Comparison of ENCODE assay signal across 1 cellular context in genomic region chr3:112990672-112991602, GRCh38.
TF ChIP-seq lines count a peak whose summit lies in the region.

GTPBP8 (plus strand) TSS chr3:112990984; CDS start chr3:112991000, 16 bp downstream.

TF ChIP-seq in HepG2, 621 proteins besides CTCF, POLR2A, EP300 and RAD21 (continued from another document and continues in another):
- TF ChIP-seq HNF1A (IDR thresholded peaks at IDR 0.05; ENCODE audit: low read depth) (0 out of 2 replicates have a peak, but pooled peaks have one; percentile 15), HNF1A (CRISPR knock-in tag; IDR thresholded peaks at IDR 0.05; ENCODE audit: borderline replicate concordance) (0 out of 2 replicates have a peak, but pooled peaks have one; percentile 66), ZNF775 (CRISPR knock-in tag; IDR thresholded peaks at IDR 0.05; ENCODE audit: borderline replicate concordance) (0 out of 2 replicates have a peak, but pooled peaks have one; percentile 30), JDP2 (CRISPR knock-in tag; IDR thresholded peaks at IDR 0.05; ENCODE audit: borderline replicate concordance) (no peak; the same call in 1 of the 2 replicates), THAP11 (CRISPR knock-in tag; IDR thresholded peaks at IDR 0.05) (peak; percentile 95), JUN (CRISPR knock-in tag; IDR thresholded peaks at IDR 0.05) (0 out of 2 replicates have a peak, but pooled peaks have one; percentile 38), DMTF1 (CRISPR knock-in tag; IDR thresholded peaks at IDR 0.05) (0 out of 2 replicates have a peak, but pooled peaks have one; percentile 53), ZBTB14 (CRISPR knock-in tag; IDR thresholded peaks at IDR 0.05) (peak; percentile 56; the same call in 1 of the 2 replicates), SAP130 (CRISPR knock-in tag; IDR thresholded peaks at IDR 0.05; ENCODE audit: low read depth) (peak; percentile 83), HOXA7 (CRISPR knock-in tag; IDR thresholded peaks at IDR 0.05) (no peak), FOXA3 (CRISPR knock-in tag; IDR thresholded peaks at IDR 0.05) (peak; percentile 24; the same call in 1 of the 2 replicates), GABPB1 (CRISPR knock-in tag; IDR thresholded peaks at IDR 0.05) (peak; percentile 92), SNAPC4 (CRISPR knock-in tag; IDR thresholded peaks at IDR 0.05) (peak; percentile 53; the same call in 1 of the 2 replicates), FOSL2 (CRISPR knock-in tag; IDR thresholded peaks at IDR 0.05) (no peak; the same call in none of the 2 replicates), ZNF3 (CRISPR knock-in tag; IDR thresholded peaks at IDR 0.05) (no peak), ZNF274 (CRISPR knock-in tag; IDR thresholded peaks at IDR 0.05) (no peak; the same call in 1 of the 2 replicates), GMEB2 (CRISPR knock-in tag; IDR thresholded peaks at IDR 0.05; ENCODE audit: low read depth) (0 out of 2 replicates have a peak, but pooled peaks have one; percentile 41), DZIP1 (CRISPR knock-in tag; IDR thresholded peaks at IDR 0.05) (peak; percentile 95; the same call in 1 of the 2 replicates), NKX3-1 (CRISPR knock-in tag; IDR thresholded peaks at IDR 0.05) (peak; percentile 77; the same call in 1 of the 2 replicates), GTF2F1 (IDR thresholded peaks at IDR 0.05; ENCODE audit: low read length) (no peak), ZNF83 (CRISPR knock-in tag; IDR thresholded peaks at IDR 0.05; ENCODE audit: borderline replicate concordance) (no peak), ZSCAN29 (CRISPR knock-in tag; conservative IDR thresholded peaks at IDR 0.05) (peak; percentile 77), ZFP91 (CRISPR knock-in tag; IDR thresholded peaks at IDR 0.05; ENCODE audit: borderline replicate concordance) (peak; percentile 88; the same call in 1 of the 2 replicates), ZNF605 (CRISPR knock-in tag; IDR thresholded peaks at IDR 0.05) (peak; percentile 77), MBD4 (IDR thresholded peaks at IDR 0.05; ENCODE audit: borderline replicate concordance, low read length) (no peak)
